ENCODE assay signal across 11 cellular contexts in the genomic region with DNA sequence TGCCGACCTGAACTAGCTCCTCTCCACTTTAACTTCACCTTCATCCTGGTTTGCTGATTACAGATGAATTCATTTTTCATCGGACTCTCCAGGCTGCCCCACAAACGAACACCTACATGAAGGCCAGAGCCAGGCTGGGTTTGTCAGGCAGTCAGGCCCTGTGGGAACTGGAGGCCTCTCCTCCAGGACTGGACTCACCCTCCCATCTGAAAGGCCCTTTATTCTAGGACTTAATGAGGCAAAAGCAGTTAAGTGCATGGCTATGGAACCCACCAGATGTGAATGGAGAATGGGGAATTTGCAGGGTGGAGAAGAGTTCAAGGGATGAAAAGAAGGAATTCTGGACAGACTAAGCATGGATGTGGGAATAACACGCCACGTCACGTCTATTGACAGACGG.
DNase-seq lines count a peak whose midpoint lies in the region; ATAC-seq and TF ChIP-seq lines count a peak whose summit lies in the region.
"Had no signal": no experiment of that assay in that cellular context is flagged by ENCODE, and none has a peak within 500 bp of the region (broad histone marks: within the 10 kb centered on the region; RNA-seq: fewer than 3 reads in every experiment).

No MANE protein-coding gene starts in this region.

- H3K27ac ChIP-seq in left ventricle myocardium inferior (replicated peaks), result peak overlapping the region; percentile 99
- H3K27ac ChIP-seq in upper lobe of left lung, result peak overlapping the region in 3 of 4 donors; percentile 27 to 97 (median 40)
- H3K27ac ChIP-seq: BLaER1 treated with 17β-estradiol and CSF1 and Interleukin-3, amounts not matched to agents 10 nM and 100 nM; upper lobe of right lung had no signal

- intact Hi-C loops in left ventricle myocardium inferior (cut with micrococcal nuclease) (loop anchor here (10.0 kb wide), 1 partner anchor 53 kb away; no protein-coding TSS in a partner anchor), Right ventricle myocardium inferior (cut with DNase I) (loop anchor here (2.0 to 5.0 kb wide), 2 partner anchors 51 to 155 kb away; no protein-coding TSS in a partner anchor), natural killer cell (cut with micrococcal nuclease) (no loop called here)

- peaks cover 53% of the 10 kb centered on the region for H3K4me1 ChIP-seq in left ventricle myocardium inferior
- peaks cover 12 to 30% (median 17%) of the 10 kb centered on the region in 4 donors for H3K4me1 ChIP-seq in upper lobe of left lung

- H3K9me3 Mint-ChIP-seq in effector memory CD8-positive, alpha-beta T cell, result no peaks in the 10 kb centered on the region
- H3K9me3 Mint-ChIP-seq in natural killer cell, result no peaks in the 10 kb centered on the region

- peak overlapping the region; percentile 33 to 96 for H3K4me3 Mint-ChIP-seq in effector memory CD8-positive, alpha-beta T cell
- H3K4me3 Mint-ChIP-seq in natural killer cell, result peak overlapping the region; percentile 49

- TF ChIP-seq POLR2A in upper lobe of left lung (IDR thresholded peaks at IDR 0.05), result no peak

- no peak for TF ChIP-seq EP300 in upper lobe of left lung (IDR thresholded peaks at IDR 0.05)

- TF ChIP-seq CTCF in left ventricle myocardium inferior (IDR thresholded peaks at IDR 0.05; ENCODE audit: borderline replicate concordance) (no peak), natural killer cell (IDR thresholded peaks at IDR 0.05) (no peak), upper lobe of left lung (IDR thresholded peaks at IDR 0.05) (no peak)

- H3K36me3 Mint-ChIP-seq in effector memory CD8-positive, alpha-beta T cell (ENCODE audit: insufficient read depth), result peaks cover 11% of the 10 kb centered on the region
- no peaks in the 10 kb centered on the region for H3K36me3 Mint-ChIP-seq in natural killer cell

- H3K27me3 ChIP-seq in left ventricle myocardium inferior (ENCODE audit: low read depth) (no peaks in the 10 kb centered on the region), upper lobe of left lung (no peaks in the 10 kb centered on the region)
- H3K27me3 ChIP-seq: BLaER1 treated with 17β-estradiol and CSF1 and Interleukin-3, amounts not matched to agents 10 nM and 100 nM; upper lobe of right lung had no signal

- ATAC-seq in Right ventricle myocardium inferior, result no peak
- ATAC-seq in effector memory CD8-positive, alpha-beta T cell (replicated peaks), result no peak
- no peak for ATAC-seq in natural killer cell
- no peak for ATAC-seq in upper lobe of left lung (ENCODE audit: low FRiP score in 2 of 2)
- ATAC-seq in GM21619 (IDR thresholded peaks at IDR 0.05; ENCODE audit: unreplicated experiment), result no peak
- ATAC-seq: upper lobe of right lung had no signal

- peaks cover 8 to 12% of the 10 kb centered on the region in 2 donors for H3K4me1 Mint-ChIP-seq in effector memory CD8-positive, alpha-beta T cell (ENCODE audit: low read depth in 2 of 2)
- peaks cover 13 to 14% of the 10 kb centered on the region in 2 donors for H3K4me1 Mint-ChIP-seq in natural killer cell

- no peaks in the 10 kb centered on the region for H3K9me3 ChIP-seq in left ventricle myocardium inferior (replicated peaks)
- H3K9me3 ChIP-seq in upper lobe of left lung, result no peaks in the 10 kb centered on the region
- H3K9me3 ChIP-seq: BLaER1 treated with 17β-estradiol and CSF1 and Interleukin-3, amounts not matched to agents 10 nM and 100 nM; upper lobe of right lung had no signal

- H3K36me3 ChIP-seq in left ventricle myocardium inferior (no peaks in the 10 kb centered on the region), upper lobe of left lung (no peaks in the 10 kb centered on the region)
- H3K36me3 ChIP-seq: BLaER1 treated with 17β-estradiol and CSF1 and Interleukin-3, amounts not matched to agents 10 nM and 100 nM; upper lobe of right lung had no signal

- WGBS in upper lobe of left lung, 2 donors, result 80 to 85% methylated on average over 6 to 7 of the region's 7 CpGs

- no peak for DNase-seq in left ventricle myocardium inferior
- DNase-seq in Right ventricle myocardium inferior (ENCODE audit: missing footprints), result no peak
- no peak for DNase-seq in effector memory CD8-positive, alpha-beta T cell
- no peak for DNase-seq in natural killer cell
- no peak for DNase-seq in upper lobe of left lung
- no peak for DNase-seq in NCI-H2029 (lab: John Stamatoyannopoulos, UW)
- DNase-seq in Kasumi-1 (lab: John Stamatoyannopoulos, UW), result no peak
- DNase-seq: stimulated activated CD4-positive, alpha-beta T cell treated with anti-CD3 and anti-CD28 coated beads, Interleukin-2, amount 100 ng/mL, for 24 hours; upper lobe of right lung had no signal

- no peaks in the 10 kb centered on the region for H3K27me3 Mint-ChIP-seq in effector memory CD8-positive, alpha-beta T cell
- no peaks in the 10 kb centered on the region for H3K27me3 Mint-ChIP-seq in natural killer cell (ENCODE audit: low read depth in 2 of 2)

- H3K4me3 ChIP-seq in left ventricle myocardium inferior, result no peak overlapping the region
- no peak overlapping the region for H3K4me3 ChIP-seq in upper lobe of left lung
- H3K4me3 ChIP-seq: BLaER1 treated with 17β-estradiol and CSF1 and Interleukin-3, amounts not matched to agents 10 nM and 100 nM; upper lobe of right lung had no signal

- peak overlapping the region in 1 of 2 donors; percentile 28 for H3K27ac Mint-ChIP-seq in effector memory CD8-positive, alpha-beta T cell
- H3K27ac Mint-ChIP-seq in natural killer cell, result no peak overlapping the region
